Comparison of ENCODE assay signal across 8 cellular contexts in genomic region chr15:82575335-82575734, GRCh38.
"Had no signal": no experiment of that assay in that cellular context is flagged by ENCODE, and none has a peak within 500 bp of the region (broad histone marks: within the 10 kb centered on the region; RNA-seq: fewer than 3 reads in every experiment).

No MANE protein-coding gene starts in this region.

- H3K27ac ChIP-seq: HL-60 had no signal

- H3K4me2 ChIP-seq: GM23338 had no signal

- DNase-seq: H9, HCEC 1CT, KBM-7 had no signal

- H3K4me3 ChIP-seq: GM23338 had no signal

- H2AFZ ChIP-seq: GM23338 had no signal

- ATAC-seq: GM23338, HepG2 had no signal

- FAIRE-seq: H1, H54, HepG2 had no signal
